ENCODE assay signal across 32 cellular contexts in genomic region chr3:138012526-138012925, GRCh38. TPM values are rescaled to one million over a fixed set of nuclear protein-coding genes. Genes with fewer than 3 reads are reported as not detected.
"Had no signal": no experiment of that assay in that cellular context is flagged by ENCODE, and none has a peak within 500 bp of the region (broad histone marks: within the 10 kb centered on the region; RNA-seq: fewer than 3 reads in every experiment).

No MANE protein-coding gene starts in this region.

- H3K36me3 ChIP-seq: heart left ventricle, neural progenitor cell, right atrium auricular region, right lobe of liver, uterus had no signal

- H3K4me1 ChIP-seq: neural progenitor cell, right lobe of liver, tibial nerve, uterus had no signal

- H2AFZ ChIP-seq: hepatocyte, neural progenitor cell had no signal

- H3K4me3 Mint-ChIP-seq: memory B cell; natural killer cell; nephron progenitor cell; neural progenitor cell; stimulated activated effector memory CD8-positive, alpha-beta T cell treated with anti-CD3 and anti-CD28 coated beads, Interleukin-12 subunit alpha, Interleukin-12 subunit beta, amount 100 ng/mL, for 72 hours; stimulated activated naive CD8-positive, alpha-beta T cell treated with anti-CD3 and anti-CD28 coated beads, Interleukin-15, Interleukin-2, amounts not matched to agents 100 ng/mL and 50 ng/mL, for 24 hours had no signal

- H3K79me2 ChIP-seq: hepatocyte had no signal

- H3K36me3 Mint-ChIP-seq: memory B cell; natural killer cell; neural progenitor cell; stimulated activated effector memory CD8-positive, alpha-beta T cell treated with anti-CD3 and anti-CD28 coated beads, Interleukin-12 subunit alpha, Interleukin-12 subunit beta, amount 100 ng/mL, for 72 hours had no signal

- H3K4me3 ChIP-seq: heart left ventricle, hepatocyte, neural progenitor cell, right atrium auricular region, right lobe of liver, skin epidermis, tibial nerve, uterus had no signal

- ATAC-seq: natural killer cell, right lobe of liver had no signal

- H3K9me3 Mint-ChIP-seq: memory B cell; natural killer cell; nephron progenitor cell; neural progenitor cell; stimulated activated effector memory CD8-positive, alpha-beta T cell treated with anti-CD3 and anti-CD28 coated beads, Interleukin-12 subunit alpha, Interleukin-12 subunit beta, amount 100 ng/mL, for 72 hours; stimulated activated naive CD8-positive, alpha-beta T cell treated with anti-CD3 and anti-CD28 coated beads, Interleukin-15, Interleukin-2, amounts not matched to agents 100 ng/mL and 50 ng/mL, for 24 hours had no signal

- H3K9ac ChIP-seq: neural progenitor cell had no signal

- H3K4me1 Mint-ChIP-seq: memory B cell; natural killer cell; nephron progenitor cell; stimulated activated effector memory CD8-positive, alpha-beta T cell treated with anti-CD3 and anti-CD28 coated beads, Interleukin-12 subunit alpha, Interleukin-12 subunit beta, amount 100 ng/mL, for 72 hours had no signal

- H3K27ac Mint-ChIP-seq: memory B cell; natural killer cell; nephron progenitor cell; neural progenitor cell; progenitor cell of endocrine pancreas; stimulated activated effector memory CD8-positive, alpha-beta T cell treated with anti-CD3 and anti-CD28 coated beads, Interleukin-12 subunit alpha, Interleukin-12 subunit beta, amount 100 ng/mL, for 72 hours; stimulated activated naive CD8-positive, alpha-beta T cell treated with anti-CD3 and anti-CD28 coated beads, Interleukin-15, Interleukin-2, amounts not matched to agents 100 ng/mL and 50 ng/mL, for 24 hours had no signal

- DNase-seq: glutamatergic neuron; islet precursor cell; natural killer cell; nephron progenitor cell; occipital lobe; right lobe of liver; stimulated activated CD4-positive, alpha-beta T cell treated with anti-CD3 and anti-CD28 coated beads, Interleukin-12 subunit alpha, Interleukin-12 subunit beta, amount 100 ng/mL, for 4 hours; stimulated activated CD4-positive, alpha-beta T cell treated with anti-CD3 and anti-CD28 coated beads, Interleukin-15, amount 100 ng/mL, for 24 hours; stimulated activated CD4-positive, alpha-beta T cell treated with anti-CD3 and anti-CD28 coated beads, Interleukin-2, amount 100 ng/mL, for 24 hours; stimulated activated CD4-positive, alpha-beta T cell treated with anti-CD3 and anti-CD28 coated beads, Interleukin-4, amount 100 ng/mL, for 1 hour; stimulated activated naive CD4-positive, alpha-beta T cell; substantia nigra; uterus had no signal

- H3K9me3 ChIP-seq: heart left ventricle, neutrophil, right atrium auricular region, right lobe of liver, tibial nerve, uterus had no signal

- H3K27me3 ChIP-seq: heart left ventricle, hepatocyte, neural progenitor cell, neutrophil, right atrium auricular region, right lobe of liver, tibial nerve, uterus had no signal

- H3K27ac ChIP-seq: heart left ventricle, hepatocyte, neural progenitor cell, neutrophil, right lobe of liver, skin epidermis, tibial nerve, uterus had no signal

- H3K4me2 ChIP-seq: hepatocyte, neural progenitor cell had no signal

- H3K27me3 Mint-ChIP-seq: memory B cell; stimulated activated naive CD8-positive, alpha-beta T cell treated with anti-CD3 and anti-CD28 coated beads, Interleukin-15, Interleukin-2, amounts not matched to agents 100 ng/mL and 50 ng/mL, for 24 hours had no signal

RNA-seq across cellular contexts. Expression of gene CLDN18, which starts 2.6 kb away (rescaled TPM):
- total RNA-seq: heart left ventricle, kidney epithelial cell, liver, lung microvascular endothelial cell, mesenteric fat pad, natural killer cell, occipital lobe, osteocyte, pulmonary artery endothelial cell, renal cortical epithelial cell, right lobe of liver, tibial nerve, ureter, uterus had no signal
